In genomic region chr12:76422878-76423438, GRCh38 we compare ENCODE assay signal across 11 cellular contexts.
DNase-seq lines count a peak whose midpoint lies in the region; TF ChIP-seq lines count a peak whose summit lies in the region.
"Had no signal": no experiment of that assay in that cellular context is flagged by ENCODE, and none has a peak within 500 bp of the region (broad histone marks: within the 10 kb centered on the region; RNA-seq: fewer than 3 reads in every experiment).

No MANE protein-coding gene starts in this region.

- H3K27ac ChIP-seq in cingulate gyrus (ENCODE audit: low read depth, low read length) (peak overlapping the region; percentile 33), mesenchymal stem cell (ENCODE audit: low read length, poor library complexity, severe bottlenecking) (no peak overlapping the region), OCI-LY7 (ENCODE audit: low read depth, low read length, poor library complexity, severe bottlenecking) (no peak overlapping the region), tibial nerve (no peak overlapping the region)
- H3K27ac ChIP-seq: pancreas had no signal

- H3K23ac ChIP-seq in mesenchymal stem cell (ENCODE audit: low read length in 2 of 2): no peak overlapping the region

- WGBS in mesenchymal stem cell: 53% methylated on average over 5 of the region's 5 CpGs
- 54 to 63% methylated on average over 5 of the region's 5 CpGs for WGBS in tibial nerve, 2 donors

- no peaks in the 10 kb centered on the region for H3K9me2 ChIP-seq in OCI-LY7 (ENCODE audit: insufficient read depth, low read length)

- no peak overlapping the region for H2BK120ac ChIP-seq in mesenchymal stem cell (ENCODE audit: low read depth, low read length)

- no peak for TF ChIP-seq POLR2A in NB4 (IDR thresholded peaks at IDR 0.05; ENCODE audit: extremely low read depth, insufficient read length)
- TF ChIP-seq POLR2A in tibial nerve (IDR thresholded peaks at IDR 0.05): no peak

- H2BK5ac ChIP-seq in mesenchymal stem cell (ENCODE audit: low read depth, low read length, poor library complexity, severe bottlenecking): no peak overlapping the region

- no peak overlapping the region for H3K4ac ChIP-seq in mesenchymal stem cell (ENCODE audit: low read depth in 1 of 2, low read length in 2 of 2)

- no peak for TF ChIP-seq CTCF in NB4 (IDR thresholded peaks at IDR 0.05; ENCODE audit: low read depth, low read length)
- no peak for TF ChIP-seq CTCF in OCI-LY7 (conservative IDR thresholded peaks at IDR 0.05; ENCODE audit: low read length)
- TF ChIP-seq CTCF in tibial nerve (IDR thresholded peaks at IDR 0.05): no peak

- POLR2A ChIA-PET in OCI-LY7 (lab: Charles Lee): interaction anchor here (1.2 kb wide), 1 partner anchor 15 kb away, joined by 6 read pairs; no protein-coding TSS in a partner anchor

- no peak for TF ChIP-seq EP300 in tibial nerve (IDR thresholded peaks at IDR 0.05)

- H3K27me3 ChIP-seq in mesenchymal stem cell (ENCODE audit: control insufficient read depth in 1 of 2, insufficient read depth in 1 of 2, low read length in 2 of 2) (no peaks in the 10 kb centered on the region), tibial nerve (no peaks in the 10 kb centered on the region)
- H3K27me3 ChIP-seq: pancreas had no signal

- H4K91ac ChIP-seq in mesenchymal stem cell (ENCODE audit: low read length): no peak overlapping the region

- no peak overlapping the region for H4K8ac ChIP-seq in mesenchymal stem cell (ENCODE audit: low read length)

- no peak overlapping the region for H3K18ac ChIP-seq in mesenchymal stem cell (ENCODE audit: low read depth in 1 of 2, low read length in 2 of 2)

- no peak overlapping the region for H2BK15ac ChIP-seq in mesenchymal stem cell (ENCODE audit: low read depth, poor library complexity, severe bottlenecking)

- peaks cover 32% of the 10 kb centered on the region for H3K9me3 ChIP-seq in mesenchymal stem cell (ENCODE audit: control insufficient read depth, low read length)
- H3K9me3 ChIP-seq in OCI-LY7 (ENCODE audit: low read length): peaks cover 30% of the 10 kb centered on the region
- peaks cover 0 to 32% (median 8%) of the 10 kb centered on the region in 4 donors for H3K9me3 ChIP-seq in tibial nerve
- H3K9me3 ChIP-seq: pancreas had no signal

- intact Hi-C loops in cardiac septum (cut with DNase I) (no loop called here), OCI-LY7 (cut with micrococcal nuclease; ENCODE audit: unreplicated experiment) (no loop called here)

- 0 out of 2 replicates have a peak, but pooled peaks cover 4% of the 10 kb centered on the region for H3K79me2 ChIP-seq in OCI-LY7 (ENCODE audit: insufficient read depth, low read depth, low read length)

- DNase-seq in AG08395 (ENCODE audit: low spot score): peak; percentile 4
- peak; percentile 4 for DNase-seq in NB4 (ENCODE audit: low read depth)
- DNase-seq in mesenchymal stem cell: peak; percentile 81
- no peak for DNase-seq in cardiac septum (ENCODE audit: low spot score)
- no peak for DNase-seq in NCI-H526 treated with DMSO at 0.1 percent for 48 hours (lab: John Stamatoyannopoulos, UW)
- no peak for DNase-seq in OCI-LY7 (ENCODE audit: low spot score)
- DNase-seq in tibial nerve (ENCODE audit: low spot score in 2 of 2): no peak
- DNase-seq: central memory CD4-positive, alpha-beta T cell; NCI-H510A; pancreas had no signal

- no peak overlapping the region for H2AK5ac ChIP-seq in mesenchymal stem cell (ENCODE audit: low read length, severe bottlenecking)

- no TSS peak for BruUV-seq in OCI-LY7 (replicated peaks; lab: Mats Ljungman, UMichigan)

- H3K4me3 ChIP-seq in NB4 (ENCODE audit: low read depth, low read length): no peak overlapping the region
- no peak overlapping the region for H3K4me3 ChIP-seq in mesenchymal stem cell (ENCODE audit: insufficient read depth in 1 of 2, low read depth in 1 of 2, low read length in 2 of 2)
- no peak overlapping the region for H3K4me3 ChIP-seq in OCI-LY7 (ENCODE audit: low read depth, low read length, poor library complexity, severe bottlenecking)
- no peak overlapping the region for H3K4me3 ChIP-seq in tibial nerve

- no peaks in the 10 kb centered on the region for H3K4me1 ChIP-seq in mesenchymal stem cell (ENCODE audit: control insufficient read depth, insufficient read depth, low read depth, low read length)
- H3K4me1 ChIP-seq in OCI-LY7 (ENCODE audit: insufficient read depth, low read length, poor library complexity, severe bottlenecking): no peaks in the 10 kb centered on the region
- H3K4me1 ChIP-seq in tibial nerve: peaks cover 0 to 3% (median 0%) of the 10 kb centered on the region in 4 donors

- no peak overlapping the region for H2BK12ac ChIP-seq in mesenchymal stem cell (ENCODE audit: low read length in 2 of 2)

- H3K9ac ChIP-seq in mesenchymal stem cell (ENCODE audit: low read length): no peak overlapping the region

- CTCF ChIA-PET in OCI-LY7 (lab: Charles Lee; ENCODE audit: unreplicated experiment): no interaction called here

- H2AFZ ChIP-seq in mesenchymal stem cell (ENCODE audit: low read depth, low read length) (no peak overlapping the region), OCI-LY7 (ENCODE audit: low read length) (no peak overlapping the region)

- H3K4me2 ChIP-seq in mesenchymal stem cell (ENCODE audit: low read length, poor library complexity, severe bottlenecking) (no peak overlapping the region), OCI-LY7 (ENCODE audit: low read length) (no peak overlapping the region)

- H3K14ac ChIP-seq in mesenchymal stem cell (ENCODE audit: low read length in 2 of 2): no peak overlapping the region

- peaks cover 0 to 19% of the 10 kb centered on the region in 2 experiments for H3K36me3 ChIP-seq in mesenchymal stem cell (ENCODE audit: control insufficient read depth in 1 of 2, insufficient read depth in 2 of 2, low read depth in 1 of 2, low read length in 2 of 2)
- H3K36me3 ChIP-seq in OCI-LY7 (ENCODE audit: insufficient read depth, low read length): no peaks in the 10 kb centered on the region; the same call in 1 of the 2 replicates
- H3K36me3 ChIP-seq in tibial nerve: peaks cover 0 to 12% (median 0%) of the 10 kb centered on the region in 3 donors
- H3K36me3 ChIP-seq: pancreas had no signal

- peaks cover 10% of the 10 kb centered on the region for H3K79me1 ChIP-seq in mesenchymal stem cell (replicated peaks; ENCODE audit: low read length, poor library complexity, severe bottlenecking)

- no peaks in the 10 kb centered on the region for H4K20me1 ChIP-seq in OCI-LY7 (ENCODE audit: insufficient read depth, low read length)

Comparison
In these comparisons a context has a peak if more than half of its experiments do, and no peak if none do; other contexts are left out.
1. DNase-seq: peak in AG08395 (single experiment), NB4 (single experiment) and mesenchymal stem cell (single experiment); none in cardiac septum (single experiment), NCI-H526 treated with DMSO at 0.1 percent for 48 hours (single experiment), OCI-LY7 (single experiment) and tibial nerve (0 of 2).